ENCODE assay signal across 20 cellular contexts in the genomic region with DNA sequence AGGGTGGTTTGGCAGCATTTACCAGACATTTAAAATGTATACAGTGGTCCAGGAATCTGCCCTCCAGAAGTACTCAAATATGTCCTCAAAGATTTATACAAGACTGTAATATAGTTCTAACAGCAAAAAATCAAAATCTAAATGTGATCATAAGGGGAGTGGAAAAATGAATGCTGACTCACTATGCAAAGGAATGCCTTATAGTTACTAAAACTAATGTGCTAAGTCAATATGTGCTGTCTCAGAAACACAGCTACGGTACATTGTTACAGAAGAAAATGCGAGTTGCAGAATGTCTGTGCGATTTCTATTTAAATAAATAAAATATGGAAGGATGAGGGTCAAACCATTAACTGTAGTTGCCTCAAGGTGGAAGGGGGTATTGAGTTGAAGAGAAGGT.
DNase-seq lines count a peak whose midpoint lies in the region; ATAC-seq and TF ChIP-seq lines count a peak whose summit lies in the region.
"Had no signal": no experiment of that assay in that cellular context is flagged by ENCODE, and none has a peak within 500 bp of the region (broad histone marks: within the 10 kb centered on the region; RNA-seq: fewer than 3 reads in every experiment).

No MANE protein-coding gene starts in this region.

- H3K18ac ChIP-seq in IMR-90 (ENCODE audit: low read depth, low read length) = no peak overlapping the region

- no peak overlapping the region for H3K56ac ChIP-seq in IMR-90 (ENCODE audit: extremely low read depth, insufficient read depth, low read length)

- no peaks in the 10 kb centered on the region for H3K36me3 ChIP-seq in IMR-90 (ENCODE audit: control insufficient read depth, insufficient read depth, low read length)
- no peaks in the 10 kb centered on the region for H3K36me3 ChIP-seq in tibial artery
- H3K36me3 ChIP-seq: cardiac muscle cell, gastroesophageal sphincter, sigmoid colon had no signal

- peak overlapping the region; percentile 23; the same call in 1 of the 2 replicates for H3K4me2 ChIP-seq in IMR-90 (ENCODE audit: low read depth, low read length)

- no TSS peak for BruUV-seq in IMR-90 (replicated peaks; lab: Mats Ljungman, UMichigan)

- no peaks in the 10 kb centered on the region for H4K20me1 ChIP-seq in IMR-90 (ENCODE audit: insufficient read depth, low read length)

- no peak overlapping the region for H2AK9ac ChIP-seq in IMR-90 (replicated peaks; ENCODE audit: low read depth, low read length, poor library complexity)

- no peak overlapping the region for H2BK120ac ChIP-seq in IMR-90 (ENCODE audit: low read depth, low read length)

- H3K4me1 ChIP-seq in IMR-90 (ENCODE audit: control insufficient read depth, insufficient read depth, low read length) = peaks cover 2% of the 10 kb centered on the region; the same call in 1 of the 2 replicates
- H3K4me1 ChIP-seq in tibial artery = no peaks in the 10 kb centered on the region
- H3K4me1 ChIP-seq: gastroesophageal sphincter, sigmoid colon had no signal

- TF ChIP-seq POLR2A in IMR-90 (IDR thresholded peaks at IDR 0.05; ENCODE audit: low read depth, low read length) = no peak

- H3K14ac ChIP-seq in IMR-90 (replicated peaks; ENCODE audit: low read depth, low read length) = no peak overlapping the region

- in situ Hi-C loops in IMR-90 (cut with MboI; ENCODE audit: low sequenced_read_pairs) = no loop called here
- in situ Hi-C loops in astrocyte of the spinal cord (cut with HindIII; ENCODE audit: low sequenced_read_pairs) = no loop called here

- H2AFZ ChIP-seq in IMR-90 (replicated peaks; ENCODE audit: low read length, poor library complexity) = no peak overlapping the region

- H2AK5ac ChIP-seq in IMR-90 (ENCODE audit: low read depth, low read length) = no peak overlapping the region

- H3K23ac ChIP-seq in IMR-90 (ENCODE audit: low read depth, low read length) = no peak overlapping the region

- CTCF ChIA-PET in IMR-90 (lab: Yijun Ruan, JAX) = no interaction called here

- H3K27me3 ChIP-seq in IMR-90 (ENCODE audit: control insufficient read depth, insufficient read depth, low read length) (no peaks in the 10 kb centered on the region), tibial artery (no peaks in the 10 kb centered on the region)
- H3K27me3 ChIP-seq: cardiac muscle cell, gastroesophageal sphincter, sigmoid colon had no signal

- peak; percentile 90 for ATAC-seq in IMR-90 (ENCODE audit: low read depth)
- no peak for ATAC-seq in HG03196 (IDR thresholded peaks at IDR 0.05; ENCODE audit: unreplicated experiment)
- ATAC-seq in GM18861 (IDR thresholded peaks at IDR 0.05; ENCODE audit: unreplicated experiment) = no peak
- ATAC-seq: gastroesophageal sphincter had no signal

- intact Hi-C loops in IMR-90 (cut with micrococcal nuclease) (no loop called here), head of caudate nucleus (cut with DNase I) (no loop called here), tibial artery (cut with DNase I; ENCODE audit: low total_unique reads) (no loop called here)

- H3K4me3 ChIP-seq in IMR-90 (ENCODE audit: insufficient read depth, low read depth, low read length) = no peak overlapping the region
- no peak overlapping the region for H3K4me3 ChIP-seq in astrocyte of the spinal cord (ENCODE audit: low read depth, low read length)
- no peak overlapping the region for H3K4me3 ChIP-seq in tibial artery
- H3K4me3 ChIP-seq: cardiac muscle cell, gastroesophageal sphincter, lung, sigmoid colon had no signal

- WGBS in IMR-90 (ENCODE audit: extremely low coverage in 2 of 2, insufficient read length in 1 of 2), 2 experiments = no CpG with 5 or more reads among the region's 3 CpGs

- H4K5ac ChIP-seq in IMR-90 (ENCODE audit: low read depth, low read length) = no peak overlapping the region

- H2BK15ac ChIP-seq in IMR-90 (ENCODE audit: low read depth, low read length) = no peak overlapping the region

- H2BK20ac ChIP-seq in IMR-90 (ENCODE audit: low read depth, low read length) = no peak overlapping the region

- dilution Hi-C loops in IMR-90 (cut with HindIII; ENCODE audit: low sequenced_read_pairs, unreplicated experiment) = no loop called here

- TF ChIP-seq RAD21 in IMR-90 (IDR thresholded peaks at IDR 0.05; ENCODE audit: low read length) = 0 out of 2 replicates have a peak, but pooled peaks have one; percentile 7

- no peaks in the 10 kb centered on the region for H3K9me3 ChIP-seq in IMR-90 (ENCODE audit: control insufficient read depth, insufficient read depth, low read length)
- no peaks in the 10 kb centered on the region for H3K9me3 ChIP-seq in tibial artery
- H3K9me3 ChIP-seq: gastroesophageal sphincter, sigmoid colon had no signal

- H4K8ac ChIP-seq in IMR-90 (ENCODE audit: low read depth in 2 of 2, low read length in 2 of 2) = no peak overlapping the region

- H3K27ac ChIP-seq in IMR-90 (ENCODE audit: insufficient read depth, low read length) (no peak overlapping the region), tibial artery (no peak overlapping the region)
- H3K27ac ChIP-seq: cardiac muscle cell, gastroesophageal sphincter, sigmoid colon had no signal

- H3K79me1 ChIP-seq in IMR-90 (ENCODE audit: low read depth in 1 of 2, low read length in 2 of 2) = 0 out of 4 replicates have a peak, but pooled peaks cover 0 to 3% of the 10 kb centered on the region in 2 experiments

- H4K91ac ChIP-seq in IMR-90 (ENCODE audit: insufficient read depth, low read depth, low read length) = no peak overlapping the region

- no peak overlapping the region for H3K9ac ChIP-seq in IMR-90 (ENCODE audit: low read depth, low read length)

- POLR2A ChIA-PET in IMR-90 (lab: Charles Lee; ENCODE audit: unreplicated experiment) = no interaction called here

- TF ChIP-seq CTCF in IMR-90 (conservative IDR thresholded peaks at IDR 0.05; ENCODE audit: low read depth, low read length) = no peak
- TF ChIP-seq CTCF in astrocyte of the spinal cord (IDR thresholded peaks at IDR 0.05; ENCODE audit: low read depth, low read length) = no peak
- no peak for TF ChIP-seq CTCF in tibial artery (IDR thresholded peaks at IDR 0.05)

- no peak overlapping the region for H2BK5ac ChIP-seq in IMR-90 (ENCODE audit: low read depth, low read length, poor library complexity, severe bottlenecking)

- H3K9me1 ChIP-seq in IMR-90 (ENCODE audit: insufficient read depth, low read length) = no peaks in the 10 kb centered on the region

- peak; percentile 15 for DNase-seq in AG08396 (ENCODE audit: low spot score)
- DNase-seq in IMR-90 = peak; percentile 71
- peak; percentile 55 for DNase-seq in astrocyte of the spinal cord (ENCODE audit: low read depth, low spot score)
- peak; percentile 69 for DNase-seq in fibroblast of peridontal ligament (ENCODE audit: extremely low read depth)
- no peak for DNase-seq in head of caudate nucleus
- DNase-seq in tibial artery = no peak
- DNase-seq: activated CD4-positive, alpha-beta T cell treated with anti-CD3 and anti-CD28 coated beads, Interleukin-2, amount 50 U/mL, for 4 hours; activated CD8-positive, alpha-beta memory T cell treated with anti-CD3 and anti-CD28 coated beads, Interleukin-2, amount 50 U/mL, for 48 hours; activated naive CD8-positive, alpha-beta T cell treated with anti-CD3 and anti-CD28 coated beads, Interleukin-2, amount 10 ng/mL, durations not matched to agents 7 days and 5 days; GF-D8; kidney; NCI-H1092; NCI-H446 treated with DMSO at 0.1 percent for 48 hours; sigmoid colon; T-helper 2 cell had no signal

- no peak overlapping the region for H3K4ac ChIP-seq in IMR-90 (ENCODE audit: low read depth, low read length)

TF ChIP-seq in IMR-90, 13 proteins besides CTCF, POLR2A, EP300 and RAD21:
- peak; percentile 55; the same call in 1 of the 2 replicates for TF ChIP-seq NFE2L2 (IDR thresholded peaks at IDR 0.05; ENCODE audit: low read depth, low read length)
- no peak for TF ChIP-seq CHD1 (IDR thresholded peaks at IDR 0.05; ENCODE audit: low read depth, low read length)
- no peak for TF ChIP-seq CEBPB (IDR thresholded peaks at IDR 0.05; ENCODE audit: low read depth, low read length)
- TF ChIP-seq MAFK (IDR thresholded peaks at IDR 0.05; ENCODE audit: low read depth, low read length) = 0 out of 2 replicates have a peak, but pooled peaks have one; percentile 21
- TF ChIP-seq, protein P1, sequence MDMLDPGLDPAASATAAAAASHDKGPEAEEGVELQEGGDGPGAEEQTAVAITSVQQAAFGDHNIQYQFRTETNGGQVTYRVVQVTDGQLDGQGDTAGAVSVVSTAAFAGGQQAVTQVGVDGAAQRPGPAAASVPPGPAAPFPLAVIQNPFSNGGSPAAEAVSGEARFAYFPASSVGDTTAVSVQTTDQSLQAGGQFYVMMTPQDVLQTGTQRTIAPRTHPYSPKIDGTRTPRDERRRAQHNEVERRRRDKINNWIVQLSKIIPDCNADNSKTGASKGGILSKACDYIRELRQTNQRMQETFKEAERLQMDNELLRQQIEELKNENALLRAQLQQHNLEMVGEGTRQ (IDR thresholded peaks at IDR 0.05; ENCODE audit: low read depth, low read length) = no peak
- no peak for TF ChIP-seq SMC3 (IDR thresholded peaks at IDR 0.05; ENCODE audit: low read depth, low read length)
- TF ChIP-seq FOS (IDR thresholded peaks at IDR 0.05; ENCODE audit: low read depth, low read length) = no peak
- no peak for TF ChIP-seq MXI1 (IDR thresholded peaks at IDR 0.05; ENCODE audit: borderline replicate concordance, low read depth, low read length)
TF ChIP-seq in IMR-90: peak in this region for 2.

Comparison
In these comparisons a context has a peak if more than half of its experiments do, and no peak if none do; other contexts are left out.
1. DNase-seq: peak in AG08396 (single experiment), IMR-90 (single experiment), astrocyte of the spinal cord (single experiment) and fibroblast of peridontal ligament (single experiment); none in head of caudate nucleus (0 of 42) and tibial artery (0 of 2).